Comparison of ENCODE assay signal across 1 cellular context in the genomic region with DNA sequence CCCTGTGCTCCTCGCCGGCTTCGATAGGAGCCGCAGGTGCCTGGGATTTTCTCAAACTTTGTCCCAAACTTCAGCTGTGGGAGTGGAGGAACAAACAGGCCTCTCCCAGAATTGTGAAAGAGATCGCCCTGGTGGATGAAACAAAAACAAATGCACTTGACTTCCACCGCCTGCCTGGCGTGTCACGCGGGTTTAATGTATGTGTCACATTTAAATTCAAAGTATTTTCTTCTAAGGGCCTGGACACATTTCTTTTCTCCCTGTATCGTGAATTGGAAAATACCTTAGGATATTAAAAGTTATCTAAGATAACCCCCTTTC.
TF ChIP-seq lines count a peak whose summit lies in the region.

No MANE protein-coding gene starts in this region.

TF ChIP-seq in IMR-90, 13 proteins besides CTCF, POLR2A, EP300 and RAD21 (continued from another document):
- TF ChIP-seq, protein P1, sequence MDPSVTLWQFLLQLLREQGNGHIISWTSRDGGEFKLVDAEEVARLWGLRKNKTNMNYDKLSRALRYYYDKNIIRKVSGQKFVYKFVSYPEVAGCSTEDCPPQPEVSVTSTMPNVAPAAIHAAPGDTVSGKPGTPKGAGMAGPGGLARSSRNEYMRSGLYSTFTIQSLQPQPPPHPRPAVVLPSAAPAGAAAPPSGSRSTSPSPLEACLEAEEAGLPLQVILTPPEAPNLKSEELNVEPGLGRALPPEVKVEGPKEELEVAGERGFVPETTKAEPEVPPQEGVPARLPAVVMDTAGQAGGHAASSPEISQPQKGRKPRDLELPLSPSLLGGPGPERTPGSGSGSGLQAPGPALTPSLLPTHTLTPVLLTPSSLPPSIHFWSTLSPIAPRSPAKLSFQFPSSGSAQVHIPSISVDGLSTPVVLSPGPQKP (IDR thresholded peaks at IDR 0.05; ENCODE audit: borderline replicate concordance, low read depth, low read length), result no peak
- TF ChIP-seq SMC3 (IDR thresholded peaks at IDR 0.05; ENCODE audit: low read depth, low read length), result no peak
- no peak for TF ChIP-seq RFX5 (IDR thresholded peaks at IDR 0.05; ENCODE audit: low read depth, low read length)
- no peak for TF ChIP-seq MXI1 (IDR thresholded peaks at IDR 0.05; ENCODE audit: borderline replicate concordance, low read depth, low read length)
- peak; percentile 91 for TF ChIP-seq CEBPB (IDR thresholded peaks at IDR 0.05; ENCODE audit: low read depth, low read length)
- peak; percentile 36; the same call in 1 of the 2 replicates for TF ChIP-seq BHLHE40 (IDR thresholded peaks at IDR 0.05; ENCODE audit: low read depth, low read length)
- no peak for TF ChIP-seq NFE2L2 (IDR thresholded peaks at IDR 0.05; ENCODE audit: low read depth, low read length)
- TF ChIP-seq FOS (IDR thresholded peaks at IDR 0.05; ENCODE audit: low read depth, low read length), result no peak
